Comparison of ENCODE assay signal across 8 cellular contexts in genomic region chr1:39395357-39395831, GRCh38.
A peak's percentile ranks its signal among the peaks of the same experiment; 100 is the strongest.
DNase-seq lines count a peak whose midpoint lies in the region; ATAC-seq and TF ChIP-seq lines count a peak whose summit lies in the region.

No MANE protein-coding gene starts in this region.

- H2AFZ ChIP-seq in neural cell (ENCODE audit: low read depth, low read length), result no peak overlapping the region

- H3K9me3 ChIP-seq in neural cell (ENCODE audit: low read length), result no peaks in the 10 kb centered on the region

- peaks cover 27% of the 10 kb centered on the region for H3K4me1 Mint-ChIP-seq in glutamatergic neuron (ENCODE audit: low read depth, unreplicated experiment)

- no peak for TF ChIP-seq EP300 in neural cell (conservative IDR thresholded peaks at IDR 0.05; ENCODE audit: poor library complexity, severe bottlenecking)

- H3F3A ChIP-seq in neural cell (ENCODE audit: insufficient read depth, low read length, poor library complexity, severe bottlenecking), result no peaks in the 10 kb centered on the region

- H3K27ac ChIP-seq in epithelial cell of prostate, result peak overlapping the region; percentile 97
- no peak overlapping the region for H3K27ac ChIP-seq in neural cell (ENCODE audit: low read length)

- no peak for TF ChIP-seq RAD21 in neural cell (conservative IDR thresholded peaks at IDR 0.05)

- TF ChIP-seq CTCF in neural cell (IDR thresholded peaks at IDR 0.05; ENCODE audit: poor library complexity, severe bottlenecking) (no peak), glutamatergic neuron (IDR thresholded peaks at IDR 0.05; ENCODE audit: partially characterized antibody, unreplicated experiment) (no peak)

- no peak overlapping the region for H3K4me3 ChIP-seq in neural cell (ENCODE audit: low read length)

- peak; percentile 89 for DNase-seq in DMS53 (lab: John Stamatoyannopoulos, UW)
- DNase-seq in NCI-H82 treated with DMSO at 0.1 percent for 48 hours (lab: John Stamatoyannopoulos, UW; ENCODE audit: unreplicated experiment), result peak; percentile 46
- peak; percentile 68 for DNase-seq in epithelial cell of prostate (ENCODE audit: low read depth, low spot score)
- DNase-seq in glutamatergic neuron, result no peak
- no peak for DNase-seq in amygdala (lab: John Stamatoyannopoulos, UW)

- H3K9me3 Mint-ChIP-seq in glutamatergic neuron (ENCODE audit: unreplicated experiment), result peaks cover 7% of the 10 kb centered on the region

- H3K36me3 ChIP-seq in neural cell (ENCODE audit: insufficient read depth, low read length), result no peaks in the 10 kb centered on the region

- H3K4me3 Mint-ChIP-seq in glutamatergic neuron (ENCODE audit: unreplicated experiment), result no peak overlapping the region

- no peaks in the 10 kb centered on the region for H3K36me3 Mint-ChIP-seq in glutamatergic neuron (ENCODE audit: unreplicated experiment)

- no peak overlapping the region for H3K27ac Mint-ChIP-seq in glutamatergic neuron (ENCODE audit: unreplicated experiment)

- H3K79me2 ChIP-seq in neural cell (replicated peaks; ENCODE audit: insufficient read depth, low read length), result peaks cover 54% of the 10 kb centered on the region

- H4K20me1 ChIP-seq in neural cell (ENCODE audit: insufficient read depth), result peaks cover 5% of the 10 kb centered on the region

- no peaks in the 10 kb centered on the region for H3K9me2 ChIP-seq in neural cell (ENCODE audit: insufficient read depth, low read length)

- H3K4me2 ChIP-seq in neural cell (ENCODE audit: low read length), result no peak overlapping the region

- peaks cover 2% of the 10 kb centered on the region for H3K27me3 Mint-ChIP-seq in glutamatergic neuron (ENCODE audit: unreplicated experiment)

- ATAC-seq in HG03457 (IDR thresholded peaks at IDR 0.05; ENCODE audit: unreplicated experiment) (no peak), HG03025 (IDR thresholded peaks at IDR 0.05; ENCODE audit: low FRiP score, unreplicated experiment) (no peak)

- H3K9ac ChIP-seq in neural cell (ENCODE audit: low read length), result peak overlapping the region; percentile 5

- no peaks in the 10 kb centered on the region for H3K27me3 ChIP-seq in neural cell (ENCODE audit: insufficient read depth, low read depth, low read length)

TF ChIP-seq in neural cell, 6 proteins besides CTCF, POLR2A, EP300 and RAD21:
- TF ChIP-seq REST (IDR thresholded peaks at IDR 0.05; ENCODE audit: borderline replicate concordance) (no peak), SMC3 (conservative IDR thresholded peaks at IDR 0.05; ENCODE audit: poor library complexity) (no peak), TAF1 (IDR thresholded peaks at IDR 0.05; ENCODE audit: low read depth) (no peak), POLR2AphosphoS5 (IDR thresholded peaks at IDR 0.05) (no peak), MXI1 (conservative IDR thresholded peaks at IDR 0.05; ENCODE audit: poor library complexity, severe bottlenecking) (no peak), EZH2 (IDR thresholded peaks at IDR 0.05; ENCODE audit: borderline replicate concordance, insufficient read depth, low read length, poor library complexity, severe bottlenecking) (no peak)

Comparison
In these comparisons a context has a peak if more than half of its experiments do, and no peak if none do; other contexts are left out.
1. DNase-seq: peak in DMS53 (single experiment), NCI-H82 treated with DMSO at 0.1 percent for 48 hours (single experiment) and epithelial cell of prostate (single experiment); none in glutamatergic neuron (single experiment) and amygdala (0 of 56).